Comparison of ENCODE assay signal across 9 cellular contexts in genomic region chr4:80173387-80173786, GRCh38. TPM values are rescaled to one million over a fixed set of nuclear protein-coding genes. Genes with fewer than 3 reads are reported as not detected.
DNase-seq lines count a peak whose midpoint lies in the region; ATAC-seq and TF ChIP-seq lines count a peak whose summit lies in the region.
"Had no signal": no experiment of that assay in that cellular context is flagged by ENCODE, and none has a peak within 500 bp of the region (broad histone marks: within the 10 kb centered on the region; RNA-seq: fewer than 3 reads in every experiment).

No MANE protein-coding gene starts in this region.

- peak; percentile 65 for DNase-seq in stimulated activated CD4-positive, alpha-beta T cell treated with anti-CD3 and anti-CD28 coated beads, Interleukin-1b, Interleukin-23, amount 100 ng/mL, for 48 hours
- DNase-seq in stimulated activated CD4-positive, alpha-beta T cell treated with anti-CD3 and anti-CD28 coated beads, Interleukin-2, amount 100 ng/mL, for 48 hours = no peak
- DNase-seq in activated CD4-positive, alpha-beta T cell treated with anti-CD3 and anti-CD28 coated beads for 4 hours = peak; percentile 58 to 64
- DNase-seq in iris pigment epithelial cell (ENCODE audit: low read depth) (peak; percentile 79), middle frontal gyrus (ENCODE audit: extremely low spot score, low spot score) (no peak), HuH-7.5 (ENCODE audit: low spot score) (no peak), WTC11 (ENCODE audit: low spot score) (no peak)

- POLR2A ChIA-PET in WTC11 (lab: Charles Lee) = no interaction called here

- CTCF ChIA-PET in WTC11 (lab: Charles Lee) = interaction anchor here (1.5 kb wide), 1 partner anchor 10 kb away, joined by 5 read pairs; no protein-coding TSS in a partner anchor

- H3K9me3 Mint-ChIP-seq in WTC11 = no peaks in the 10 kb centered on the region

- no peak overlapping the region for H3K27ac Mint-ChIP-seq in WTC11
- H3K27ac Mint-ChIP-seq: brain had no signal

- peaks cover 4% of the 10 kb centered on the region; the same call in 1 of the 2 replicates for H3K4me1 Mint-ChIP-seq in WTC11
- H3K4me1 Mint-ChIP-seq: brain had no signal

- H3K36me3 Mint-ChIP-seq in WTC11 = no peaks in the 10 kb centered on the region
- H3K36me3 Mint-ChIP-seq: brain had no signal

- no peak for TF ChIP-seq CTCF in WTC11 (IDR thresholded peaks at IDR 0.05)

- no peak overlapping the region for H3K4me3 Mint-ChIP-seq in WTC11
- H3K4me3 Mint-ChIP-seq: brain had no signal

- peaks cover 7% of the 10 kb centered on the region for H3K27me3 Mint-ChIP-seq in WTC11 (ENCODE audit: low read depth)

- ATAC-seq in HG03354 (IDR thresholded peaks at IDR 0.05; ENCODE audit: poor library complexity, severe bottlenecking, unreplicated experiment) (peak; percentile 80), WTC11 (no peak)

TF ChIP-seq in WTC11, 78 proteins besides CTCF, POLR2A, EP300 and RAD21 (continues in another document):
- TF ChIP-seq PRDM15 (CRISPR knock-in tag; IDR thresholded peaks at IDR 0.05) (no peak), NR2C2 (CRISPR knock-in tag; IDR thresholded peaks at IDR 0.05) (no peak), CREM (CRISPR knock-in tag; IDR thresholded peaks at IDR 0.05) (no peak), PREB (CRISPR knock-in tag; IDR thresholded peaks at IDR 0.05; ENCODE audit: borderline replicate concordance) (no peak), USF1 (CRISPR knock-in tag; IDR thresholded peaks at IDR 0.05) (no peak), HMGXB4 (CRISPR knock-in tag; IDR thresholded peaks at IDR 0.05) (no peak), AR (CRISPR knock-in tag; IDR thresholded peaks at IDR 0.05) (no peak), ZBTB43 (CRISPR knock-in tag; IDR thresholded peaks at IDR 0.05) (no peak), TP53 (CRISPR knock-in tag; IDR thresholded peaks at IDR 0.05) (no peak), NFE2L1 (CRISPR knock-in tag; IDR thresholded peaks at IDR 0.05) (no peak), STAT6 (CRISPR knock-in tag; conservative IDR thresholded peaks at IDR 0.05; ENCODE audit: low read depth) (no peak)

RNA-seq across cellular contexts. Expression of gene PRDM8, which starts 23.9 kb away (rescaled TPM):
- 0.14 TPM in 1 of 3 replicates, not detected in the others for total RNA-seq in WTC11 (2021)

Comparison
In these comparisons a context has a peak if more than half of its experiments do, and no peak if none do; other contexts are left out.
1. DNase-seq: peak in stimulated activated CD4-positive, alpha-beta T cell treated with anti-CD3 and anti-CD28 coated beads, Interleukin-1b, Interleukin-23, amount 100 ng/mL, for 48 hours (single experiment), activated CD4-positive, alpha-beta T cell treated with anti-CD3 and anti-CD28 coated beads for 4 hours (2 of 2) and iris pigment epithelial cell (single experiment); none in stimulated activated CD4-positive, alpha-beta T cell treated with anti-CD3 and anti-CD28 coated beads, Interleukin-2, amount 100 ng/mL, for 48 hours (0 of 2), middle frontal gyrus (single experiment), HuH-7.5 (single experiment) and WTC11 (single experiment).